8 cellular contexts compared by ENCODE assay signal in genomic region chr10:103859161-103860141, GRCh38. TPM values are rescaled to one million over a fixed set of nuclear protein-coding genes. Genes with fewer than 3 reads are reported as not detected.
DNase-seq lines count a peak whose midpoint lies in the region; ATAC-seq and TF ChIP-seq lines count a peak whose summit lies in the region.

No MANE protein-coding gene starts in this region.

- TF ChIP-seq CTCF in PC-9 (conservative IDR thresholded peaks at IDR 0.05): peak; percentile 75
- peak; percentile 64 for TF ChIP-seq CTCF in fibroblast of mammary gland (conservative IDR thresholded peaks at IDR 0.05; ENCODE audit: control insufficient read depth, insufficient read depth, low read depth, low read length)
- peak; percentile 77 for TF ChIP-seq CTCF in neural crest cell (conservative IDR thresholded peaks at IDR 0.05)
- peak; percentile 78 for TF ChIP-seq CTCF in upper lobe of right lung (IDR thresholded peaks at IDR 0.05)

- intact Hi-C loops in PC-9 (cut with micrococcal nuclease; ENCODE audit: unreplicated experiment): loop anchor here (1.0 to 10.0 kb wide), 3 partner anchors 25 to 265 kb away; no protein-coding TSS in a partner anchor
- intact Hi-C loops in upper lobe of right lung (cut with DNase I): loop anchor here (5.0 kb wide), 1 partner anchor 147 kb away; no protein-coding TSS in a partner anchor

- CTCF ChIA-PET in PC-9 (lab: Charles Lee): no interaction called here

- no peaks in the 10 kb centered on the region for H3K27me3 ChIP-seq in PC-9 (ENCODE audit: insufficient read depth, low read depth)
- H3K27me3 ChIP-seq in upper lobe of right lung: no peaks in the 10 kb centered on the region

- H3K79me2 ChIP-seq in PC-9 (ENCODE audit: low read depth): no peaks in the 10 kb centered on the region

- H2AFZ ChIP-seq in PC-9: no peak overlapping the region

- H3K9me3 ChIP-seq in PC-9 (ENCODE audit: insufficient read depth, low read depth): no peaks in the 10 kb centered on the region
- no peaks in the 10 kb centered on the region for H3K9me3 ChIP-seq in upper lobe of right lung

- POLR2A ChIA-PET in PC-9 (lab: Charles Lee; ENCODE audit: unreplicated experiment): no interaction called here

- DNase-seq in NK-92 treated with Interleukin-12 subunit alpha and Interleukin-12 subunit beta, amount 100 ng/mL, for 24 hours (lab: John Stamatoyannopoulos, UW): peak; percentile 2
- DNase-seq in NK-92 (lab: John Stamatoyannopoulos, UW; ENCODE audit: unreplicated experiment) (no peak), PC-9 (peak in 1 of 2 experiments; percentile 50), activated T-helper 1 cell treated with Interleukin-2 at 50 U/mL for 16 hours (ENCODE audit: low read depth) (peak; percentile 5), fibroblast of mammary gland (ENCODE audit: low read depth) (peak; percentile 75), neural crest cell (ENCODE audit: low read depth, low spot score) (peak; percentile 69), upper lobe of right lung (no peak)

- H4K20me1 ChIP-seq in PC-9 (ENCODE audit: insufficient read depth): no peaks in the 10 kb centered on the region

- H3K9me2 ChIP-seq in PC-9 (ENCODE audit: insufficient read depth): no peaks in the 10 kb centered on the region

- ATAC-seq in HG03135 (IDR thresholded peaks at IDR 0.05; ENCODE audit: unreplicated experiment) (peak; percentile 71), upper lobe of right lung (peak; percentile 72)

- H3K4me1 ChIP-seq in PC-9 (replicated peaks; ENCODE audit: insufficient read depth): peaks cover 2% of the 10 kb centered on the region; the same call in 1 of the 2 replicates
- peaks cover 5% of the 10 kb centered on the region for H3K4me1 ChIP-seq in upper lobe of right lung

- no peak overlapping the region for H3K27ac ChIP-seq in PC-9
- no peak overlapping the region for H3K27ac ChIP-seq in upper lobe of right lung

- H3K36me3 ChIP-seq in PC-9 (ENCODE audit: low read depth) (no peaks in the 10 kb centered on the region), upper lobe of right lung (no peaks in the 10 kb centered on the region)

- peaks cover 32% of the 10 kb centered on the region for H3K4me1 Mint-ChIP-seq in neural crest cell

- H3K4me3 Mint-ChIP-seq in neural crest cell: peak overlapping the region; percentile 83

- H3K9me3 Mint-ChIP-seq in neural crest cell: peaks cover 3% of the 10 kb centered on the region

- H3F3A ChIP-seq in PC-9 (ENCODE audit: insufficient read depth, low read depth): no peaks in the 10 kb centered on the region

- H3K36me3 Mint-ChIP-seq in neural crest cell (ENCODE audit: low read depth): peaks cover 5% of the 10 kb centered on the region

- no peaks in the 10 kb centered on the region for H3K27me3 Mint-ChIP-seq in neural crest cell (ENCODE audit: low read depth)

- H3K4me3 ChIP-seq in PC-9 (no peak overlapping the region), fibroblast of mammary gland (ENCODE audit: control insufficient read depth, low read depth, low read length) (no peak overlapping the region), upper lobe of right lung (no peak overlapping the region)

- H3K27ac Mint-ChIP-seq in neural crest cell (ENCODE audit: unreplicated experiment): no peak overlapping the region

- no peak overlapping the region for H3K4me2 ChIP-seq in PC-9

- no TSS peak for BruUV-seq in PC-9 (replicated peaks; lab: Mats Ljungman, UMichigan)

RNA-seq across cellular contexts. Expression of gene SH3PXD2A, which starts 4.1 kb away (rescaled TPM):
- total RNA-seq in PC-9 (2021) (12.5 and 14.0 TPM in 2 replicates), neural crest cell (22.8 and 23.2 TPM in 2 replicates), upper lobe of right lung (35.2 TPM)

RNA-seq across cellular contexts. Expression of gene STN1, which starts 58.5 kb away (rescaled TPM):
- total RNA-seq in PC-9 (2021) (20.5 and 25.4 TPM in 2 replicates), neural crest cell (11.9 and 13.2 TPM in 2 replicates), upper lobe of right lung (42.3 TPM)

Comparison
In these comparisons a context has a peak if more than half of its experiments do, and no peak if none do; other contexts are left out.
1. DNase-seq: peak in NK-92 treated with Interleukin-12 subunit alpha and Interleukin-12 subunit beta, amount 100 ng/mL, for 24 hours (single experiment), activated T-helper 1 cell treated with Interleukin-2 at 50 U/mL for 16 hours (single experiment), fibroblast of mammary gland (single experiment) and neural crest cell (single experiment); none in NK-92 (single experiment) and upper lobe of right lung (single experiment).
2. Peak in every context shown above with its lines, with median percentiles within 50 percentile points of each other: CTCF ChIP-seq.